Comparison of ENCODE assay signal across 9 cellular contexts in the genomic region with DNA sequence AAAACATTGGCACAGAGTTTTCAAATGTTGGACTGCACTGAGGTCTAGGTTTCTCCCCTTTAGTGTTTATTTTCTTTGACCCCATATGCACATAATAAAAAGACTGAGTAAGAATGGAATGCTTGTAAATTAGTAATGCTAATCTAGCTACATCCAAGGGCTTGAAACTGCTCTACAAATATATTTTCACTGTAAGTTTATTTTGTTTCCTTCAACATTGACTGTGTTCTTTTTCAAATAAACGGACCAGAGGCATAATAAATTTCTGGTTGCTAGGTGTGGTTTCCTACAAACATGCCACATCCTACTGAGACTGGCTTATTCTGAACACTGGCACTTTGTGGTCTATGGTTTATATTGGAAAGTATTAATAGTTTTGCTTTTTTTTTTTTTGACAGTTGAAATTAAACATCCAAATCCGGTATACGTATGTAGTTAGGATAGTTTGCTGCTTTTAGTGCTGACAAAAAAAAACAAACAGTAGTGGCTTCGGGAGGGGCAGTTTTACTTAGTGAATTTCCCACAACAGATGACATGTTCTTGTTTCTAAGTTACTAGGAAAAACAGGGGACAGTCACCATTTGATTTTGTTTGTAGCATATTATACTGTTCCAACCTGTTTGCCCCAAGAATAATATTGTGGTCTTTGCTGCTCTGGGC. TPM values are rescaled to one million over a fixed set of nuclear protein-coding genes. Genes with fewer than 3 reads are reported as not detected.
DNase-seq lines count a peak whose midpoint lies in the region; ATAC-seq, FAIRE-seq and TF ChIP-seq lines count a peak whose summit lies in the region.
"Had no signal": no experiment of that assay in that cellular context is flagged by ENCODE, and none has a peak within 500 bp of the region (broad histone marks: within the 10 kb centered on the region; RNA-seq: fewer than 3 reads in every experiment).

No MANE protein-coding gene starts in this region.

- no peaks in the 10 kb centered on the region for H3K27me3 Mint-ChIP-seq in activated naive CD4-positive, alpha-beta T cell treated with anti-CD3 and anti-CD28 coated beads for 36 hours (ENCODE audit: low read depth)
- H3K27me3 Mint-ChIP-seq in activated CD8-positive, alpha-beta T cell treated with anti-CD3 and anti-CD28 coated beads for 36 hours = no peaks in the 10 kb centered on the region
- peaks cover 10 to 17% (median 10%) of the 10 kb centered on the region in 3 donors for H3K27me3 Mint-ChIP-seq in immature natural killer cell (ENCODE audit: low read depth in 3 of 3)

- WGBS in upper lobe of left lung, 2 donors = 36 to 41% methylated on average over 4 of the region's 4 CpGs

- peak overlapping the region; percentile 92 for H3K27ac Mint-ChIP-seq in activated naive CD4-positive, alpha-beta T cell treated with anti-CD3 and anti-CD28 coated beads for 36 hours
- H3K27ac Mint-ChIP-seq in activated CD8-positive, alpha-beta T cell treated with anti-CD3 and anti-CD28 coated beads for 36 hours = peak overlapping the region; percentile 95
- H3K27ac Mint-ChIP-seq in immature natural killer cell = peak overlapping the region; percentile 96 to 100 (median 98)

- TF ChIP-seq POLR2A in upper lobe of left lung (IDR thresholded peaks at IDR 0.05) = no peak
- TF ChIP-seq POLR2A in GM12891 (IDR thresholded peaks at IDR 0.05; ENCODE audit: low read depth, low read length) = no peak

- H3K4me3 ChIP-seq in upper lobe of left lung = peak overlapping the region in 1 of 4 donors; percentile 3

- no peaks in the 10 kb centered on the region for H3K27me3 ChIP-seq in upper lobe of left lung

- peaks cover 10 to 33% (median 21%) of the 10 kb centered on the region in 4 donors for H3K4me1 ChIP-seq in upper lobe of left lung

- H3K4me1 Mint-ChIP-seq in activated naive CD4-positive, alpha-beta T cell treated with anti-CD3 and anti-CD28 coated beads for 36 hours (ENCODE audit: low read depth) = peaks cover 65% of the 10 kb centered on the region
- peaks cover 66% of the 10 kb centered on the region for H3K4me1 Mint-ChIP-seq in activated CD8-positive, alpha-beta T cell treated with anti-CD3 and anti-CD28 coated beads for 36 hours (ENCODE audit: low read depth)
- H3K4me1 Mint-ChIP-seq in immature natural killer cell = peaks cover 92 to 99% of the 10 kb centered on the region in 2 donors

- peak; percentile 72 for ATAC-seq in activated CD8-positive, alpha-beta T cell treated with anti-CD3 and anti-CD28 coated beads for 36 hours
- ATAC-seq in upper lobe of left lung (ENCODE audit: low FRiP score in 2 of 2) = peak; percentile 64 to 83

- peak overlapping the region; percentile 27 for H3K4me3 Mint-ChIP-seq in activated naive CD4-positive, alpha-beta T cell treated with anti-CD3 and anti-CD28 coated beads for 36 hours
- H3K4me3 Mint-ChIP-seq in activated CD8-positive, alpha-beta T cell treated with anti-CD3 and anti-CD28 coated beads for 36 hours = peak overlapping the region; percentile 53
- H3K4me3 Mint-ChIP-seq in immature natural killer cell = peak overlapping the region; percentile 73 to 87 (median 83)

- CTCF ChIA-PET in activated naive CD4-positive, alpha-beta T cell treated with anti-CD3 and anti-CD28 coated beads for 36 hours (lab: Charles Lee) = interaction anchor here (1.9 kb wide), 1 partner anchor 13 kb away, joined by 7 read pairs; a partner anchor contains a TSS
- CTCF ChIA-PET in activated CD8-positive, alpha-beta T cell treated with anti-CD3 and anti-CD28 coated beads for 36 hours (lab: Charles Lee) = no interaction called here

- H3K9me3 Mint-ChIP-seq in activated naive CD4-positive, alpha-beta T cell treated with anti-CD3 and anti-CD28 coated beads for 36 hours = no peaks in the 10 kb centered on the region
- peaks cover 2% of the 10 kb centered on the region for H3K9me3 Mint-ChIP-seq in activated CD8-positive, alpha-beta T cell treated with anti-CD3 and anti-CD28 coated beads for 36 hours
- no peaks in the 10 kb centered on the region for H3K9me3 Mint-ChIP-seq in immature natural killer cell

- intact Hi-C loops in activated naive CD4-positive, alpha-beta T cell treated with anti-CD3 and anti-CD28 coated beads for 36 hours (cut with micrococcal nuclease) = loop anchor here (1.0 to 10.0 kb wide), 5 partner anchors 41 to 416 kb away; a partner anchor contains a TSS
- intact Hi-C loops in activated CD8-positive, alpha-beta T cell treated with anti-CD3 and anti-CD28 coated beads for 36 hours (cut with micrococcal nuclease) = no loop called here

- TF ChIP-seq CTCF in activated CD8-positive, alpha-beta T cell treated with anti-CD3 and anti-CD28 coated beads for 36 hours (IDR thresholded peaks at IDR 0.05) = no peak
- no peak for TF ChIP-seq CTCF in upper lobe of left lung (IDR thresholded peaks at IDR 0.05)

- no peak for FAIRE-seq in GM12891 (lab: Jason Lieb, UNC)
- FAIRE-seq: G401.6 had no signal

- DNase-seq in activated naive CD4-positive, alpha-beta T cell treated with anti-CD3 and anti-CD28 coated beads for 36 hours = no peak
- DNase-seq in activated naive CD4-positive, alpha-beta T cell (lab: John Stamatoyannopoulos, UW) = no peak
- DNase-seq in activated CD8-positive, alpha-beta T cell treated with anti-CD3 and anti-CD28 coated beads for 36 hours = peak; percentile 6
- DNase-seq in immature natural killer cell (peak; percentile 83 to 87 (median 85)), upper lobe of left lung (no peak), GM12891 (ENCODE audit: insufficient read length, low spot score) (no peak), islet precursor cell (no peak)
- no peak for DNase-seq in activated effector memory CD4-positive, alpha-beta T cell treated with Interleukin-2 at 50 U/mL for 16 hours

- no peaks in the 10 kb centered on the region for H3K36me3 ChIP-seq in upper lobe of left lung

- POLR2A ChIA-PET in activated CD8-positive, alpha-beta T cell treated with anti-CD3 and anti-CD28 coated beads for 36 hours (lab: Charles Lee) = interaction anchor here (0.9 kb wide), 1 partner anchor 14 kb away, joined by 4 read pairs; a partner anchor contains a TSS

- peak in 1 of 4 donors; percentile 30 for TF ChIP-seq EP300 in upper lobe of left lung (IDR thresholded peaks at IDR 0.05)

- peaks cover 1% of the 10 kb centered on the region for H3K36me3 Mint-ChIP-seq in activated naive CD4-positive, alpha-beta T cell treated with anti-CD3 and anti-CD28 coated beads for 36 hours (ENCODE audit: low read depth)
- H3K36me3 Mint-ChIP-seq in activated CD8-positive, alpha-beta T cell treated with anti-CD3 and anti-CD28 coated beads for 36 hours (ENCODE audit: low read depth) = peaks cover 16% of the 10 kb centered on the region
- H3K36me3 Mint-ChIP-seq in immature natural killer cell = peaks cover 12 to 29% (median 12%) of the 10 kb centered on the region in 3 donors

- no peaks in the 10 kb centered on the region for H3K9me3 ChIP-seq in upper lobe of left lung

- peak overlapping the region; percentile 74 to 92 (median 78) for H3K27ac ChIP-seq in upper lobe of left lung

TF ChIP-seq in GM12891, 5 proteins besides CTCF, POLR2A, EP300 and RAD21:
- no peak for TF ChIP-seq TAF1 (IDR thresholded peaks at IDR 0.05; ENCODE audit: low read depth, low read length)
- TF ChIP-seq POLR2AphosphoS5 (IDR thresholded peaks at IDR 0.05; ENCODE audit: low read depth, low read length) = no peak
- no peak for TF ChIP-seq POU2F2 (IDR thresholded peaks at IDR 0.05; ENCODE audit: low read depth, low read length)
- TF ChIP-seq SPI1 (IDR thresholded peaks at IDR 0.05; ENCODE audit: low read depth, low read length) = no peak
- no peak for TF ChIP-seq PAX5 (IDR thresholded peaks at IDR 0.05; ENCODE audit: insufficient read depth, low read length, severe bottlenecking)

RNA-seq across cellular contexts. Expression of a gene that starts 13.2 kb away (rescaled TPM):
- 1 to 10 TPM; 7.0 to 9.5 TPM for total RNA-seq in activated naive CD4-positive, alpha-beta T cell treated with anti-CD3 and anti-CD28 coated beads for 36 hours
- total RNA-seq in activated CD8-positive, alpha-beta T cell treated with anti-CD3 and anti-CD28 coated beads for 36 hours = 10 to 100 TPM; 14.1 to 14.4 TPM
- polyA plus RNA-seq in immature natural killer cell = 10 to 100 TPM; 66.3 to 79.1 (median 73.4) TPM
- 10 to 100 TPM in 5 of 6 donors, 1 to 10 TPM in 1; 9.9 to 35.6 (median 17.4) TPM for total RNA-seq in upper lobe of left lung
- 1.8 TPM for polyA plus RNA-seq in GM12891 (2012; ENCODE audit: low read depth, missing spikeins)

RNA-seq across cellular contexts. Expression of a gene that starts 39.0 kb away (rescaled TPM):
- 10 to 100 TPM; 15.7 to 16.7 TPM for total RNA-seq in activated naive CD4-positive, alpha-beta T cell treated with anti-CD3 and anti-CD28 coated beads for 36 hours
- total RNA-seq in activated CD8-positive, alpha-beta T cell treated with anti-CD3 and anti-CD28 coated beads for 36 hours = 10 to 100 TPM; 11.6 to 14.7 TPM
- polyA plus RNA-seq in immature natural killer cell = 10 to 100 TPM; 13.5 to 34.1 (median 15.7) TPM
- 10 to 100 TPM in 5 of 6 donors, 1 to 10 TPM in 1; 8.2 to 46.1 (median 15.4) TPM for total RNA-seq in upper lobe of left lung
- 13.3 TPM for polyA plus RNA-seq in GM12891 (2012; ENCODE audit: low read depth, missing spikeins)

Comparison
In these comparisons a context has a peak if more than half of its experiments do, and no peak if none do; other contexts are left out.
1. DNase-seq: peak in activated CD8-positive, alpha-beta T cell treated with anti-CD3 and anti-CD28 coated beads for 36 hours (single experiment) and immature natural killer cell (3 of 3); none in activated naive CD4-positive, alpha-beta T cell treated with anti-CD3 and anti-CD28 coated beads for 36 hours (single experiment), activated naive CD4-positive, alpha-beta T cell (0 of 4), upper lobe of left lung (0 of 2), activated effector memory CD4-positive, alpha-beta T cell treated with Interleukin-2 at 50 U/mL for 16 hours (single experiment), GM12891 (single experiment) and islet precursor cell (single experiment).
2. H3K4me3 Mint-ChIP-seq: peak in every context shown above with its lines; median percentile 83 in immature natural killer cell; 53 in activated CD8-positive, alpha-beta T cell treated with anti-CD3 and anti-CD28 coated beads for 36 hours; 27 in activated naive CD4-positive, alpha-beta T cell treated with anti-CD3 and anti-CD28 coated beads for 36 hours.
3. Peak in every context shown above with its lines, with median percentiles within 50 percentile points of each other: H3K27ac Mint-ChIP-seq.